8 cellular contexts compared by ENCODE assay signal in genomic region chr5:77957-78804, GRCh38. TPM values are rescaled to one million over a fixed set of nuclear protein-coding genes. Genes with fewer than 3 reads are reported as not detected.
DNase-seq lines count a peak whose midpoint lies in the region; ATAC-seq, FAIRE-seq and TF ChIP-seq lines count a peak whose summit lies in the region.

No MANE protein-coding gene starts in this region.

- peaks cover 6% of the 10 kb centered on the region for H3K4me1 Mint-ChIP-seq in activated T-helper 17 cell treated with anti-CD3 and anti-CD28 coated beads, Interleukin-2, amount 50 U/mL, for 72 hours

- peak overlapping the region; percentile 98 for H4K91ac ChIP-seq in neuronal stem cell (ENCODE audit: low read depth, low read length, poor library complexity)

- H3K9me3 ChIP-seq in A673 (ENCODE audit: low read depth, low read length, poor library complexity, severe bottlenecking) (no peaks in the 10 kb centered on the region), neuronal stem cell (replicated peaks in 1 of 2; ENCODE audit: control insufficient read depth in 2 of 2, insufficient read depth in 1 of 2, low read depth in 1 of 2, low read length in 2 of 2) (no peaks in the 10 kb centered on the region)

- peaks cover 34% of the 10 kb centered on the region for H3K27me3 Mint-ChIP-seq in activated T-helper 17 cell treated with anti-CD3 and anti-CD28 coated beads, Interleukin-2, amount 50 U/mL, for 72 hours

- no TSS peak for BruUV-seq in A673 (replicated peaks; lab: Mats Ljungman, UMichigan)

- no peak overlapping the region for H3K27ac Mint-ChIP-seq in activated T-helper 17 cell treated with anti-CD3 and anti-CD28 coated beads, Interleukin-2, amount 50 U/mL, for 72 hours

- CTCF ChIA-PET in A673 (lab: Charles Lee), result no interaction called here

- ATAC-seq in activated T-helper 17 cell treated with anti-CD3 and anti-CD28 coated beads, Interleukin-2, amount 50 U/mL, for 72 hours (replicated peaks), result no peak
- ATAC-seq in HG02870 (IDR thresholded peaks at IDR 0.05; ENCODE audit: unreplicated experiment), result no peak

- H3K27ac ChIP-seq in A673 (ENCODE audit: low read depth, low read length, poor library complexity, severe bottlenecking) (no peak overlapping the region), neuronal stem cell (replicated peaks; ENCODE audit: low read length) (peak overlapping the region; percentile 82)

- H3K4me3 ChIP-seq in A673 (ENCODE audit: low read depth, low read length, poor library complexity, severe bottlenecking) (no peak overlapping the region), GM06990 (replicated peaks; ENCODE audit: low read depth, low read length) (no peak overlapping the region), bronchial epithelial cell (ENCODE audit: low read depth, low read length) (no peak overlapping the region), neuronal stem cell (ENCODE audit: low read length in 2 of 2) (no peak overlapping the region)

- H3K23ac ChIP-seq in neuronal stem cell (ENCODE audit: low read depth, low read length, poor library complexity), result peak overlapping the region; percentile 38

- no peaks in the 10 kb centered on the region for H3K36me3 Mint-ChIP-seq in activated T-helper 17 cell treated with anti-CD3 and anti-CD28 coated beads, Interleukin-2, amount 50 U/mL, for 72 hours (ENCODE audit: low read depth)

- FAIRE-seq in bronchial epithelial cell (lab: Jason Lieb, UNC), result no peak

- H3K27me3 ChIP-seq in A673 (replicated peaks; ENCODE audit: insufficient read depth, low read depth, low read length, poor library complexity), result peaks cover 78% of the 10 kb centered on the region
- H3K27me3 ChIP-seq in GM06990 (replicated peaks; ENCODE audit: control insufficient read depth, insufficient read depth, low read length), result no peaks in the 10 kb centered on the region; the same call in none of the 2 replicates
- H3K27me3 ChIP-seq in bronchial epithelial cell (ENCODE audit: control insufficient read depth, insufficient read depth, low read length), result peaks cover 5% of the 10 kb centered on the region
- H3K27me3 ChIP-seq in neuronal stem cell (ENCODE audit: control insufficient read depth in 3 of 3, insufficient read depth in 3 of 3, low read depth in 1 of 3, low read length in 3 of 3), result no peaks in the 10 kb centered on the region

- H2BK5ac ChIP-seq in neuronal stem cell (ENCODE audit: low read length), result peak overlapping the region; percentile 82

- H3K36me3 ChIP-seq in A673 (ENCODE audit: insufficient read depth, low read length, poor library complexity, severe bottlenecking) (no peaks in the 10 kb centered on the region), GM06990 (ENCODE audit: control insufficient read depth, insufficient read depth, low read length) (no peaks in the 10 kb centered on the region), bronchial epithelial cell (ENCODE audit: control insufficient read depth, insufficient read depth, low read length) (no peaks in the 10 kb centered on the region), neuronal stem cell (replicated peaks in 1 of 2; ENCODE audit: control insufficient read depth in 2 of 2, insufficient read depth in 2 of 2, low read length in 2 of 2) (peaks cover 0 to 6% of the 10 kb centered on the region in 2 donors)

- H2AK5ac ChIP-seq in neuronal stem cell (ENCODE audit: low read depth, low read length), result peak overlapping the region; percentile 99

- peak overlapping the region; percentile 95 for H3K18ac ChIP-seq in neuronal stem cell (ENCODE audit: low read length)

- no CpG with 5 or more reads among the region's 17 CpGs for whole genome bisulfite sequencing in neuronal stem cell (ENCODE audit: extremely low coverage in 2 of 2, insufficient read length in 2 of 2, insufficient replicate concordance in 1 of 2), 2 donors

- no peaks in the 10 kb centered on the region for H3K4me1 ChIP-seq in A673 (ENCODE audit: insufficient read depth, low read length, poor library complexity, severe bottlenecking)
- peaks cover 57 to 67% of the 10 kb centered on the region in 2 donors for H3K4me1 ChIP-seq in neuronal stem cell (ENCODE audit: control insufficient read depth in 2 of 2, insufficient read depth in 1 of 2, low read depth in 1 of 2, low read length in 2 of 2)

- no peak overlapping the region for H3K4me2 ChIP-seq in neuronal stem cell (ENCODE audit: insufficient read depth, low read length, poor library complexity, severe bottlenecking)

- H3K9me3 Mint-ChIP-seq in activated T-helper 17 cell treated with anti-CD3 and anti-CD28 coated beads, Interleukin-2, amount 50 U/mL, for 72 hours, result no peaks in the 10 kb centered on the region

- TF ChIP-seq CTCF in A673 (conservative IDR thresholded peaks at IDR 0.05; ENCODE audit: low read depth, low read length) (peak; percentile 55; the same call in 1 of the 2 replicates), GM06990 (IDR thresholded peaks at IDR 0.05; ENCODE audit: insufficient read depth, low read length, poor library complexity, severe bottlenecking) (peak; percentile 68), bronchial epithelial cell (IDR thresholded peaks at IDR 0.05; ENCODE audit: insufficient read depth, low read length, severe bottlenecking) (peak; percentile 73)

- peak overlapping the region; percentile 78 for H3K14ac ChIP-seq in neuronal stem cell (ENCODE audit: low read length)

- peak overlapping the region; percentile 96 for H2BK12ac ChIP-seq in neuronal stem cell (ENCODE audit: low read length)

- POLR2A ChIA-PET in A673 (lab: Charles Lee; ENCODE audit: low non-redundant PET), result no interaction called here

- no peak overlapping the region for H3K9ac ChIP-seq in neuronal stem cell (ENCODE audit: low read depth, low read length, poor library complexity)

- peak overlapping the region; percentile 83 for H4K8ac ChIP-seq in neuronal stem cell (ENCODE audit: low read depth, low read length)

- intact Hi-C loops in A673 (cut with micrococcal nuclease; ENCODE audit: unreplicated experiment), result no loop called here

- peak overlapping the region; percentile 90 for H2BK120ac ChIP-seq in neuronal stem cell (ENCODE audit: low read depth, low read length)

- H3K4ac ChIP-seq in neuronal stem cell (ENCODE audit: low read length), result peak overlapping the region; percentile 98

- H2BK15ac ChIP-seq in neuronal stem cell (ENCODE audit: low read length), result peak overlapping the region; percentile 75

- H3K79me1 ChIP-seq in neuronal stem cell (ENCODE audit: low read depth, low read length), result no peaks in the 10 kb centered on the region

- H2AFZ ChIP-seq in neuronal stem cell (ENCODE audit: low read length), result peak overlapping the region; percentile 17

- H3K4me3 Mint-ChIP-seq in activated T-helper 17 cell treated with anti-CD3 and anti-CD28 coated beads, Interleukin-2, amount 50 U/mL, for 72 hours, result no peak overlapping the region

- DNase-seq in A673 (ENCODE audit: low spot score) (peak; percentile 40), GM06990 (ENCODE audit: extremely low read depth, insufficient read length) (no peak), NCI-H460 (ENCODE audit: extremely low read depth, low read depth) (peak; percentile 53), bronchial epithelial cell (ENCODE audit: low read depth) (peak; percentile 38), neuronal stem cell (ENCODE audit: low spot score) (peak; percentile 76), Ammon's horn (ENCODE audit: low spot score) (no peak)

RNA-seq across cellular contexts. Expression of gene PLEKHG4B, which starts 13.8 kb away (rescaled TPM):
- total RNA-seq in A673 (2021), result 0.28 and 0.33 TPM in 2 replicates
- total RNA-seq in NCI-H460 (2014; rRNA removed; shearing (Covaris generic)), result not detected in 2 replicates
- polyA plus RNA-seq in NCI-H460 (2014; cell fraction: nucleus; rRNA removed), result 0.11 and 0.96 TPM in 2 replicates
- total RNA-seq in bronchial epithelial cell, result not detected in 2 replicates
- polyA plus RNA-seq in neuronal stem cell (2013, experiment 1 of 2), result 46.5 TPM
- 48.4 TPM for polyA plus RNA-seq in neuronal stem cell (2013, experiment 2 of 2)
- total RNA-seq in activated T-helper 17 cell treated with anti-CD3 and anti-CD28 coated beads, Interleukin-2, amount 50 U/mL, for 72 hours, result under 1 TPM in 1 of 2 donors, not detected in 1; 0.11 TPM

Comparison
In these comparisons a context has a peak if more than half of its experiments do, and no peak if none do; other contexts are left out.
1. DNase-seq: peak in A673 (single experiment), NCI-H460 (single experiment), bronchial epithelial cell (single experiment) and neuronal stem cell (single experiment); none in GM06990 (single experiment) and Ammon's horn (single experiment).
2. Peak in every context shown above with its lines, with median percentiles within 50 percentile points of each other: CTCF ChIP-seq.